ENCODE assay signal across 20 cellular contexts in genomic region chr6:138757131-138757530, GRCh38. TPM values are rescaled to one million over a fixed set of nuclear protein-coding genes. Genes with fewer than 3 reads are reported as not detected.
DNase-seq lines count a peak whose midpoint lies in the region; TF ChIP-seq lines count a peak whose summit lies in the region.
"Had no signal": no experiment of that assay in that cellular context is flagged by ENCODE, and none has a peak within 500 bp of the region (broad histone marks: within the 10 kb centered on the region; RNA-seq: fewer than 3 reads in every experiment).

No MANE protein-coding gene starts in this region.

- no peak overlapping the region for H3K4me3 Mint-ChIP-seq in Caco-2 (ENCODE audit: unreplicated experiment)
- H3K4me3 Mint-ChIP-seq: CD4-positive, CD25-positive, alpha-beta regulatory T cell; GM23338 had no signal

- no peaks in the 10 kb centered on the region for H3K9me3 Mint-ChIP-seq in Caco-2 (ENCODE audit: unreplicated experiment)
- H3K9me3 Mint-ChIP-seq: CD4-positive, CD25-positive, alpha-beta regulatory T cell; GM23338 had no signal

- no peaks in the 10 kb centered on the region for H3K4me1 Mint-ChIP-seq in Caco-2 (ENCODE audit: low read depth, unreplicated experiment)
- H3K4me1 Mint-ChIP-seq: CD4-positive, CD25-positive, alpha-beta regulatory T cell had no signal

- no peaks in the 10 kb centered on the region for H3F3A ChIP-seq in SK-N-SH (replicated peaks; ENCODE audit: insufficient read depth)

- H3K4me2 ChIP-seq in osteoblast (ENCODE audit: insufficient read depth, low read length) (no peak overlapping the region), SK-N-SH (no peak overlapping the region)
- H3K4me2 ChIP-seq: GM23338, KMS-11 had no signal

- H3K27ac ChIP-seq in osteoblast (ENCODE audit: low read depth, low read length) (no peak overlapping the region), SK-N-SH (ENCODE audit: low read depth in 2 of 2, low read length in 1 of 2) (no peak overlapping the region)
- H3K27ac ChIP-seq: KMS-11 had no signal

- H3K9ac ChIP-seq in adipocyte (ENCODE audit: low read length) (no peak overlapping the region), SK-N-SH (no peak overlapping the region)
- H3K9ac ChIP-seq: KMS-11 had no signal

- H3K79me2 ChIP-seq in osteoblast (ENCODE audit: insufficient read depth, low read length) (no peaks in the 10 kb centered on the region), SK-N-SH (ENCODE audit: insufficient read depth) (no peaks in the 10 kb centered on the region)

- no peaks in the 10 kb centered on the region for H3K9me3 ChIP-seq in Caco-2
- H3K9me3 ChIP-seq in adipocyte (ENCODE audit: control insufficient read depth, low read length), result no peaks in the 10 kb centered on the region
- H3K9me3 ChIP-seq in osteoblast (ENCODE audit: low read depth, low read length), result no peaks in the 10 kb centered on the region
- no peaks in the 10 kb centered on the region for H3K9me3 ChIP-seq in SK-N-SH

- peak overlapping the region; percentile 63 for H3K27ac Mint-ChIP-seq in Caco-2 (ENCODE audit: unreplicated experiment)
- H3K27ac Mint-ChIP-seq: CD4-positive, CD25-positive, alpha-beta regulatory T cell; GM23338 had no signal

- no peak for TF ChIP-seq RAD21 in SK-N-SH (IDR thresholded peaks at IDR 0.05; ENCODE audit: low read length)

- 59% methylated on average over 4 of the region's 4 CpGs for WGBS in SK-N-SH (ENCODE audit: low lambda C conversion rate)

- H3K9me2 ChIP-seq in SK-N-SH, result no peaks in the 10 kb centered on the region

- intact Hi-C loops in Caco-2 (cut with micrococcal nuclease; ENCODE audit: unreplicated experiment), result no loop called here

- H3K36me3 Mint-ChIP-seq in Caco-2 (ENCODE audit: insufficient read depth, unreplicated experiment), result no peaks in the 10 kb centered on the region
- H3K36me3 Mint-ChIP-seq: CD4-positive, CD25-positive, alpha-beta regulatory T cell had no signal

- CTCF ChIA-PET in Caco-2 (lab: Charles Lee), result no interaction called here
- CTCF ChIA-PET in SK-N-SH (lab: Yijun Ruan, JAX), result no interaction called here

- peak in 1 of 2 experiments; percentile 14 for DNase-seq in Caco-2
- DNase-seq in adipocyte (ENCODE audit: low read depth), result peak; percentile 7
- DNase-seq in fibroblast of the aortic adventitia (ENCODE audit: low read depth), result peak; percentile 31
- DNase-seq in osteoblast (ENCODE audit: insufficient read length, low spot score, missing footprints), result peak; percentile 38
- no peak for DNase-seq in SK-N-SH
- DNase-seq in stimulated activated CD4-positive, alpha-beta T cell treated with anti-CD3 and anti-CD28 coated beads, Interleukin-2, amount 100 ng/mL, for 48 hours, result no peak
- DNase-seq in DMS 273 (lab: John Stamatoyannopoulos, UW; ENCODE audit: unreplicated experiment), result no peak
- no peak for DNase-seq in T-helper 9 cell
- DNase-seq: AML-193; Calu3; CD4-positive, CD25-positive, alpha-beta regulatory T cell; DMS79; GF-D8; NCI-H1092 treated with DMSO at 0.1 percent for 48 hours; NCI-H1694; NCI-H748 treated with DMSO at 0.1 percent for 48 hours; Right ventricle myocardium superior had no signal

- no peak for TF ChIP-seq EP300 in SK-N-SH (IDR thresholded peaks at IDR 0.05; ENCODE audit: borderline replicate concordance in 1 of 2, low read depth in 1 of 2, low read length in 1 of 2)

- H3K4me3 ChIP-seq in Caco-2 (ENCODE audit: low read depth, low read length) (no peak overlapping the region), adipocyte (ENCODE audit: low read length) (no peak overlapping the region), fibroblast of the aortic adventitia (ENCODE audit: low read depth, low read length) (no peak overlapping the region), osteoblast (ENCODE audit: insufficient read depth, low read length) (no peak overlapping the region), SK-N-SH (ENCODE audit: low read depth in 2 of 2, low read length in 1 of 2) (no peak overlapping the region)
- H3K4me3 ChIP-seq: GM23338 had no signal

- POLR2A ChIA-PET in Caco-2 (lab: Charles Lee), result no interaction called here
- POLR2A ChIA-PET in SK-N-SH (lab: Yijun Ruan, JAX), result no interaction called here

- BruUV-seq in Caco-2 (replicated peaks; lab: Mats Ljungman, UMichigan), result no TSS peak

- no peaks in the 10 kb centered on the region for H3K27me3 Mint-ChIP-seq in Caco-2 (ENCODE audit: insufficient read depth, unreplicated experiment)
- H3K27me3 Mint-ChIP-seq: CD4-positive, CD25-positive, alpha-beta regulatory T cell had no signal

- H3K36me3 ChIP-seq in Caco-2 (ENCODE audit: control insufficient read depth, insufficient read depth, low read length), result no peaks in the 10 kb centered on the region
- no peaks in the 10 kb centered on the region for H3K36me3 ChIP-seq in adipocyte (ENCODE audit: control insufficient read depth, insufficient read depth, low read length, severe bottlenecking)
- no peaks in the 10 kb centered on the region for H3K36me3 ChIP-seq in osteoblast (ENCODE audit: insufficient read depth, low read length)
- H3K36me3 ChIP-seq in SK-N-SH (replicated peaks in 1 of 2; ENCODE audit: control insufficient read depth in 1 of 2, insufficient read depth in 2 of 2, low read length in 1 of 2), result no peaks in the 10 kb centered on the region

- TF ChIP-seq CTCF in Caco-2 (IDR thresholded peaks at IDR 0.05; ENCODE audit: insufficient read depth in 1 of 2, low read depth in 1 of 2, low read length in 1 of 2, severe bottlenecking in 1 of 2, unreplicated experiment in 1 of 2), result no peak
- TF ChIP-seq CTCF in fibroblast of the aortic adventitia (IDR thresholded peaks at IDR 0.05; ENCODE audit: insufficient read depth, low read length), result no peak
- no peak for TF ChIP-seq CTCF in osteoblast (IDR thresholded peaks at IDR 0.05; ENCODE audit: extremely low read depth, low read depth, low read length)
- TF ChIP-seq CTCF in SK-N-SH (IDR thresholded peaks at IDR 0.05), result no peak

- no peak overlapping the region for H2AFZ ChIP-seq in osteoblast (ENCODE audit: low read length)
- H2AFZ ChIP-seq in SK-N-SH (ENCODE audit: low read depth), result no peak overlapping the region
- H2AFZ ChIP-seq: GM23338 had no signal

- H3K27me3 ChIP-seq in Caco-2 (replicated peaks; ENCODE audit: control insufficient read depth, insufficient read depth, low read length) (no peaks in the 10 kb centered on the region), adipocyte (replicated peaks; ENCODE audit: control insufficient read depth, insufficient read depth, low read length) (no peaks in the 10 kb centered on the region), osteoblast (ENCODE audit: insufficient read depth, low read length) (no peaks in the 10 kb centered on the region), SK-N-SH (ENCODE audit: insufficient read depth) (no peaks in the 10 kb centered on the region)

- H3K4me1 ChIP-seq in Caco-2 (no peaks in the 10 kb centered on the region; the same call in 1 of the 2 replicates), adipocyte (ENCODE audit: control insufficient read depth, insufficient read depth, low read length) (no peaks in the 10 kb centered on the region), osteoblast (ENCODE audit: insufficient read depth, low read length) (no peaks in the 10 kb centered on the region), SK-N-SH (ENCODE audit: control insufficient read depth in 1 of 2, insufficient read depth in 2 of 2, low read depth in 1 of 2, low read length in 1 of 2) (no peaks in the 10 kb centered on the region)

- no peaks in the 10 kb centered on the region for H4K20me1 ChIP-seq in osteoblast (ENCODE audit: insufficient read depth, low read length)
- H4K20me1 ChIP-seq in SK-N-SH (ENCODE audit: insufficient read depth), result no peaks in the 10 kb centered on the region

TF ChIP-seq in SK-N-SH, 30 proteins besides CTCF, POLR2A, EP300 and RAD21 (continues in another document):
- TF ChIP-seq POLR2AphosphoS5 (IDR thresholded peaks at IDR 0.05; ENCODE audit: low read depth, low read length) (no peak), MAX (IDR thresholded peaks at IDR 0.05; ENCODE audit: low read depth) (no peak), TCF12 (IDR thresholded peaks at IDR 0.05) (no peak), NRF1 (IDR thresholded peaks at IDR 0.05; ENCODE audit: low read depth, low read length) (no peak), USF1 (IDR thresholded peaks at IDR 0.05; ENCODE audit: borderline replicate concordance, low read depth) (no peak), EZH2phosphoT487 (IDR thresholded peaks at IDR 0.05; ENCODE audit: borderline replicate concordance, low read depth) (no peak), SMC3 (IDR thresholded peaks at IDR 0.05; ENCODE audit: low read depth, low read length) (no peak), YY1 (IDR thresholded peaks at IDR 0.05; ENCODE audit: low read depth) (no peak), TAF1 (IDR thresholded peaks at IDR 0.05; ENCODE audit: borderline replicate concordance, low read depth, low read length) (no peak), MXI1 (IDR thresholded peaks at IDR 0.05; ENCODE audit: low read depth, low read length) (no peak), FOXM1 (IDR thresholded peaks at IDR 0.05; ENCODE audit: low read depth) (no peak)

RNA-seq across cellular contexts. Expression of gene CCDC28A, which starts 16.4 kb away (rescaled TPM):
- total RNA-seq in Caco-2 (2022), result 8.9 and 10.8 TPM in 2 replicates
- total RNA-seq in fibroblast of the aortic adventitia (ENCODE audit: low replicate concordance), result 8.9 and 11.7 TPM in 2 replicates
- total RNA-seq in osteoblast, result 11.2 and 15.3 TPM in 2 replicates
- 11.4 and 13.4 TPM in 2 replicates for polyA plus RNA-seq in SK-N-SH (2012; rRNA removed)
- polyA plus RNA-seq in SK-N-SH (2012; cell fraction: cytosol; rRNA removed), result 15.6 and 25.7 TPM in 2 replicates
- polyA plus RNA-seq in SK-N-SH (2012; cell fraction: nucleus; rRNA removed), result 5.2 and 9.0 TPM in 2 replicates

RNA-seq across cellular contexts. Expression of gene ECT2L, which starts 38.8 kb away (rescaled TPM):
- total RNA-seq in Caco-2 (2022), result not detected in 2 replicates
- total RNA-seq in fibroblast of the aortic adventitia (ENCODE audit: low replicate concordance), result under 0.01 and 3.3 TPM in 2 replicates
- under 0.01 TPM in 1 of 2 replicates, not detected in the other for total RNA-seq in osteoblast
- polyA plus RNA-seq in SK-N-SH (2012; rRNA removed), result 0.02 TPM in 1 of 2 replicates, not detected in the other
- 0.05 TPM in 1 of 2 replicates, not detected in the other for polyA plus RNA-seq in SK-N-SH (2012; cell fraction: cytosol; rRNA removed)
- 0.01 TPM in 2 replicates for polyA plus RNA-seq in SK-N-SH (2012; cell fraction: nucleus; rRNA removed)
- total RNA-seq: Calu3; CD4-positive, CD25-positive, alpha-beta regulatory T cell; MCF 10A had no signal

Comparison
In these comparisons a context has a peak if more than half of its experiments do, and no peak if none do; other contexts are left out.
1. DNase-seq: peak in adipocyte (single experiment), fibroblast of the aortic adventitia (single experiment) and osteoblast (single experiment); none in SK-N-SH (single experiment), stimulated activated CD4-positive, alpha-beta T cell treated with anti-CD3 and anti-CD28 coated beads, Interleukin-2, amount 100 ng/mL, for 48 hours (0 of 2), DMS 273 (single experiment) and T-helper 9 cell (single experiment).